Comparison of ENCODE assay signal across 8 cellular contexts in genomic region chr5:78983601-78984000, GRCh38. TPM values are rescaled to one million over a fixed set of nuclear protein-coding genes. Genes with fewer than 3 reads are reported as not detected.
DNase-seq lines count a peak whose midpoint lies in the region; ATAC-seq and TF ChIP-seq lines count a peak whose summit lies in the region.

No MANE protein-coding gene starts in this region.

- H4K8ac ChIP-seq in mesendoderm (ENCODE audit: low read depth, low read length): no peak overlapping the region

- no peak overlapping the region for H3K4ac ChIP-seq in mesendoderm (ENCODE audit: low read depth, low read length)

- H3K79me2 ChIP-seq in mesendoderm (ENCODE audit: control insufficient read depth, insufficient read depth, low read length): no peaks in the 10 kb centered on the region

- peak overlapping the region; percentile 79; the same call in 1 of the 2 replicates for H3K27ac ChIP-seq in 22Rv1
- H3K27ac ChIP-seq in mesendoderm (ENCODE audit: low read depth, low read length): no peak overlapping the region

- WGBS in mesendoderm (ENCODE audit: extremely low coverage, insufficient coverage, low lambda C conversion rate): no CpG with 5 or more reads among the region's 5 CpGs

- H2BK15ac ChIP-seq in mesendoderm (replicated peaks; ENCODE audit: low read depth): no peak overlapping the region

- H3K56ac ChIP-seq in mesendoderm (ENCODE audit: low read length): no peak overlapping the region

- no peaks in the 10 kb centered on the region for H3K79me1 ChIP-seq in mesendoderm (ENCODE audit: low read length)

- DNase-seq in GM20000 (ENCODE audit: low spot score) (peak; percentile 32), astrocyte of the cerebellum (ENCODE audit: low read depth) (no peak), mesendoderm (no peak), CD1c-positive myeloid dendritic cell (ENCODE audit: extremely low spot score) (no peak), glomerular visceral epithelial cell (ENCODE audit: extremely low spot score) (no peak), NCI-H526 treated with DMSO at 0.1 percent for 48 hours (lab: John Stamatoyannopoulos, UW) (no peak)

- H2BK5ac ChIP-seq in mesendoderm (ENCODE audit: low read length): no peak overlapping the region

- H3K4me3 ChIP-seq in astrocyte of the cerebellum (ENCODE audit: low read depth, low read length) (peak overlapping the region; percentile 54), mesendoderm (ENCODE audit: low read length) (no peak overlapping the region)

- no peak for ATAC-seq in HG03108 (IDR thresholded peaks at IDR 0.05; ENCODE audit: unreplicated experiment)

- no peak overlapping the region for H3K23ac ChIP-seq in mesendoderm (ENCODE audit: low read length)

- H3K9ac ChIP-seq in mesendoderm (ENCODE audit: low read length): peak overlapping the region; percentile 67

- no peak overlapping the region for H2BK120ac ChIP-seq in mesendoderm (ENCODE audit: low read depth, low read length)

- peaks cover 8% of the 10 kb centered on the region for H3K4me1 ChIP-seq in mesendoderm (ENCODE audit: control insufficient read depth, low read depth, low read length)

- in situ Hi-C loops in astrocyte of the cerebellum (cut with HindIII; ENCODE audit: low sequenced_read_pairs): no loop called here

- no peaks in the 10 kb centered on the region for H3K27me3 ChIP-seq in mesendoderm (ENCODE audit: insufficient read depth, low read length, poor library complexity)

- H4K5ac ChIP-seq in mesendoderm (ENCODE audit: low read length): no peak overlapping the region

- H3K18ac ChIP-seq in mesendoderm (ENCODE audit: low read length): no peak overlapping the region

- no peaks in the 10 kb centered on the region for H3K36me3 ChIP-seq in mesendoderm (ENCODE audit: control insufficient read depth, insufficient read depth, low read length)

- H3K4me2 ChIP-seq in mesendoderm (ENCODE audit: low read length): no peak overlapping the region

- TF ChIP-seq CTCF in 22Rv1 (IDR thresholded peaks at IDR 0.05): no peak
- no peak for TF ChIP-seq CTCF in GM20000 (IDR thresholded peaks at IDR 0.05; ENCODE audit: extremely low read depth, missing control alignments)
- no peak for TF ChIP-seq CTCF in astrocyte of the cerebellum (IDR thresholded peaks at IDR 0.05; ENCODE audit: low read depth, low read length, missing control alignments)

- no peak overlapping the region for H2AK5ac ChIP-seq in mesendoderm (ENCODE audit: low read length)

RNA-seq across cellular contexts. Expression of gene ARSB, which starts 1.5 kb away (rescaled TPM):
- 8.4 TPM for polyA plus RNA-seq in mesendoderm (2013, experiment 1 of 2)
- 8.1 TPM for polyA plus RNA-seq in mesendoderm (2013, experiment 2 of 2)
